ENCODE assay signal across 6 cellular contexts in genomic region chr11:132100583-132100982, GRCh38.
"Had no signal": no experiment of that assay in that cellular context is flagged by ENCODE, and none has a peak within 500 bp of the region (broad histone marks: within the 10 kb centered on the region; RNA-seq: fewer than 3 reads in every experiment).

No MANE protein-coding gene starts in this region.

- H3K27ac ChIP-seq: HL-60 had no signal

- DNase-seq: KBM-7, KG1 had no signal

- FAIRE-seq: HepG2, HTR-8/SVneo, K562 had no signal

- ATAC-seq: HepG2, K562 had no signal

- H3K4me3 ChIP-seq: K562 had no signal
